Comparison of ENCODE assay signal across 9 cellular contexts in the genomic region with DNA sequence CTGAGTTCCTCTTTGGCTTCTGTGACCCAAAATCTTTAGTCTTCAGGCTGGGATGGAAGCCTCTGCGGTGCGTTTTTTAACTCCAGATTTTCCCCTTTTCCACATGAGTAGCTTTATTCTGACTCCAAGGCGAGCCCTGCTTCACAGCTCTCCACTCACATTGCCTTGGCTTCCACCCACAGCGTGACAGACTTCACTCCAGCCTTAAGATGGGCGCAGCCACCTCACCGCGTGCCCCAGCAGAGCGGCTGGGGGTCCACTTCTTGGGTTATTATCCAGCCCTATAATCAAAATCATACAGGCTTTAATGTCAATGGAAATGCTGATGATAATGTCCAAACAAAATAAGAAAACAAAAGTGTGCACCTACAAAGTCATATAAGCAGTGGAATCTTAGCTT. TPM values are rescaled to one million over a fixed set of nuclear protein-coding genes. Genes with fewer than 3 reads are reported as not detected.
A peak's percentile ranks its signal among the peaks of the same experiment; 100 is the strongest.
DNase-seq lines count a peak whose midpoint lies in the region; ATAC-seq and TF ChIP-seq lines count a peak whose summit lies in the region.
"Had no signal": no experiment of that assay in that cellular context is flagged by ENCODE, and none has a peak within 500 bp of the region (broad histone marks: within the 10 kb centered on the region; RNA-seq: fewer than 3 reads in every experiment).

No MANE protein-coding gene starts in this region.

- peaks cover 47% of the 10 kb centered on the region for H3K4me1 Mint-ChIP-seq in activated T-cell treated with anti-CD3 and anti-CD28 coated beads, Interleukin-2, amount 50 U/mL, for 72 hours (ENCODE audit: low read depth)
- peaks cover 30% of the 10 kb centered on the region for H3K4me1 Mint-ChIP-seq in activated T-helper 17 cell treated with anti-CD3 and anti-CD28 coated beads, Interleukin-2, amount 50 U/mL, for 72 hours

- H3K9me3 ChIP-seq in liver (ENCODE audit: control insufficient read depth in 4 of 4, low read length in 3 of 4), result no peaks in the 10 kb centered on the region
- H3K9me3 ChIP-seq in tibial nerve, result no peaks in the 10 kb centered on the region

- H3K27me3 Mint-ChIP-seq in activated T-cell treated with anti-CD3 and anti-CD28 coated beads, Interleukin-2, amount 50 U/mL, for 72 hours (ENCODE audit: low read depth), result no peaks in the 10 kb centered on the region
- H3K27me3 Mint-ChIP-seq in activated T-helper 17 cell treated with anti-CD3 and anti-CD28 coated beads, Interleukin-2, amount 50 U/mL, for 72 hours, result no peaks in the 10 kb centered on the region

- H3K36me3 Mint-ChIP-seq in activated T-cell treated with anti-CD3 and anti-CD28 coated beads, Interleukin-2, amount 50 U/mL, for 72 hours (ENCODE audit: insufficient read depth in 2 of 2), result peaks cover 7 to 24% of the 10 kb centered on the region in 2 donors
- peaks cover 59% of the 10 kb centered on the region for H3K36me3 Mint-ChIP-seq in activated T-helper 17 cell treated with anti-CD3 and anti-CD28 coated beads, Interleukin-2, amount 50 U/mL, for 72 hours (ENCODE audit: low read depth)

- H3K27ac ChIP-seq in liver (ENCODE audit: low read depth in 1 of 2, low read length in 2 of 2) (no peak overlapping the region), tibial nerve (peak overlapping the region in 1 of 4 donors; percentile 95)

- H3K4me3 Mint-ChIP-seq in activated T-cell treated with anti-CD3 and anti-CD28 coated beads, Interleukin-2, amount 50 U/mL, for 72 hours, result peak overlapping the region; percentile 83 to 97
- H3K4me3 Mint-ChIP-seq in activated T-helper 17 cell treated with anti-CD3 and anti-CD28 coated beads, Interleukin-2, amount 50 U/mL, for 72 hours, result peak overlapping the region; percentile 91

- DNase-seq in activated T-cell treated with anti-CD3 and anti-CD28 coated beads, Interleukin-2, amount 50 U/mL, for 72 hours, result no peak
- no peak for DNase-seq in activated T-cell treated with anti-CD3 and anti-CD28 coated beads, Interleukin-2, amount 50 U/mL, for 48 hours
- DNase-seq in tibial nerve (ENCODE audit: low spot score in 2 of 2), result no peak
- DNase-seq in germinal center (ENCODE audit: low spot score), result no peak
- DNase-seq in GM20000 (ENCODE audit: low spot score), result no peak
- no peak for DNase-seq in GM19240 (ENCODE audit: insufficient read length, low spot score)
- DNase-seq: EL had no signal

- TF ChIP-seq RAD21 in liver (IDR thresholded peaks at IDR 0.05), result no peak

- WGBS in liver, result 91% methylated on average over 8 of the region's 8 CpGs
- 78 to 87% methylated on average over 8 of the region's 8 CpGs for WGBS in tibial nerve, 2 donors

- H3K9me3 Mint-ChIP-seq in activated T-cell treated with anti-CD3 and anti-CD28 coated beads, Interleukin-2, amount 50 U/mL, for 72 hours, result no peaks in the 10 kb centered on the region
- H3K9me3 Mint-ChIP-seq in activated T-helper 17 cell treated with anti-CD3 and anti-CD28 coated beads, Interleukin-2, amount 50 U/mL, for 72 hours, result no peaks in the 10 kb centered on the region

- no peaks in the 10 kb centered on the region for H3K27me3 ChIP-seq in liver (ENCODE audit: control insufficient read depth in 4 of 4, insufficient read depth in 4 of 4, low read length in 3 of 4)
- H3K27me3 ChIP-seq in tibial nerve, result no peaks in the 10 kb centered on the region

- peak overlapping the region; percentile 59 for H3K27ac Mint-ChIP-seq in activated T-cell treated with anti-CD3 and anti-CD28 coated beads, Interleukin-2, amount 50 U/mL, for 72 hours
- H3K27ac Mint-ChIP-seq in activated T-helper 17 cell treated with anti-CD3 and anti-CD28 coated beads, Interleukin-2, amount 50 U/mL, for 72 hours, result peak overlapping the region; percentile 93

- TF ChIP-seq CTCF in liver (IDR thresholded peaks at IDR 0.05; ENCODE audit: low read depth, low read length, missing input control) (no peak), tibial nerve (IDR thresholded peaks at IDR 0.05) (no peak), GM20000 (IDR thresholded peaks at IDR 0.05; ENCODE audit: extremely low read depth, missing control alignments) (no peak)

- no peak for ATAC-seq in activated T-cell treated with anti-CD3 and anti-CD28 coated beads, Interleukin-2, amount 50 U/mL, for 72 hours (replicated peaks in 1 of 2)
- ATAC-seq in activated T-helper 17 cell treated with anti-CD3 and anti-CD28 coated beads, Interleukin-2, amount 50 U/mL, for 72 hours (replicated peaks), result no peak

- TF ChIP-seq EP300 in tibial nerve (IDR thresholded peaks at IDR 0.05), result no peak

- peaks cover 4 to 27% (median 15%) of the 10 kb centered on the region in 4 donors for H3K36me3 ChIP-seq in liver (ENCODE audit: control insufficient read depth in 4 of 4, insufficient read depth in 3 of 4, low read depth in 1 of 4, low read length in 3 of 4)
- peaks cover 0 to 38% (median 22%) of the 10 kb centered on the region in 3 donors for H3K36me3 ChIP-seq in tibial nerve

- H3K4me3 ChIP-seq in liver (ENCODE audit: low read depth in 1 of 3, low read length in 3 of 3) (peak overlapping the region in 2 of 3 donors; percentile 88), tibial nerve (peak overlapping the region in 3 of 4 donors; percentile 86 to 96 (median 93))

- no peak for TF ChIP-seq POLR2A in tibial nerve (IDR thresholded peaks at IDR 0.05)

- no peak overlapping the region for H3K9ac ChIP-seq in liver (ENCODE audit: low read depth in 1 of 2, low read length in 2 of 2)

- peaks cover 6 to 19% (median 17%) of the 10 kb centered on the region in 4 donors for H3K4me1 ChIP-seq in liver (ENCODE audit: control insufficient read depth in 4 of 4, insufficient read depth in 4 of 4, low read length in 3 of 4)
- H3K4me1 ChIP-seq in tibial nerve, result peaks cover 0 to 31% (median 17%) of the 10 kb centered on the region in 4 donors

TF ChIP-seq in liver, 16 proteins besides CTCF, POLR2A, EP300 and RAD21 (continues in another document):
- TF ChIP-seq HNF4G (IDR thresholded peaks at IDR 0.05) (no peak), REST (IDR thresholded peaks at IDR 0.05) (no peak), FOXA2 (IDR thresholded peaks at IDR 0.05) (no peak), TAF1 (conservative IDR thresholded peaks at IDR 0.05) (no peak), SP1 (IDR thresholded peaks at IDR 0.05) (no peak), JUND (IDR thresholded peaks at IDR 0.05) (no peak), RXRA (IDR thresholded peaks at IDR 0.05) (no peak), GABPA (IDR thresholded peaks at IDR 0.05 in 1 of 2, conservative IDR thresholded peaks at IDR 0.05 in 1 of 2) (no peak), FOXA1 (IDR thresholded peaks at IDR 0.05) (no peak), HNF4A (conservative IDR thresholded peaks at IDR 0.05) (no peak), MAX (IDR thresholded peaks at IDR 0.05) (no peak), EGR1 (IDR thresholded peaks at IDR 0.05; ENCODE audit: low read depth in 2 of 2) (no peak), YY1 (IDR thresholded peaks at IDR 0.05) (no peak)
- TF ChIP-seq, protein P1, sequence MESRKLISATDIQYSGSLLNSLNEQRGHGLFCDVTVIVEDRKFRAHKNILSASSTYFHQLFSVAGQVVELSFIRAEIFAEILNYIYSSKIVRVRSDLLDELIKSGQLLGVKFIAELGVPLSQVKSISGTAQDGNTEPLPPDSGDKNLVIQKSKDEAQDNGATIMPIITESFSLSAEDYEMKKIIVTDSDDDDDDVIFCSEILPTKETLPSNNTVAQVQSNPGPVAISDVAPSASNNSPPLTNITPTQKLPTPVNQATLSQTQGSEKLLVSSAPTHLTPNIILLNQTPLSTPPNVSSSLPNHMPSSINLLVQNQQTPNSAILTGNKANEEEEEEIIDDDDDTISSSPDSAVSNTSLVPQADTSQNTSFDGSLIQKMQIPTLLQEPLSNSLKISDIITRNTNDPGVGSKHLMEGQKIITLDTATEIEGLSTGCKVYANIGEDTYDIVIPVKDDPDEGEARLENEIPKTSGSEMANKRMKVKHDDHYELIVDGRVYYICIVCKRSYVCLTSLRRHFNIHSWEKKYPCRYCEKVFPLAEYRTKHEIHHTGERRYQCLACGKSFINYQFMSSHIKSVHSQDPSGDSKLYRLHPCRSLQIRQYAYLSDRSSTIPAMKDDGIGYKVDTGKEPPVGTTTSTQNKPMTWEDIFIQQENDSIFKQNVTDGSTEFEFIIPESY (IDR thresholded peaks at IDR 0.05), result no peak
- TF ChIP-seq, protein P2, sequence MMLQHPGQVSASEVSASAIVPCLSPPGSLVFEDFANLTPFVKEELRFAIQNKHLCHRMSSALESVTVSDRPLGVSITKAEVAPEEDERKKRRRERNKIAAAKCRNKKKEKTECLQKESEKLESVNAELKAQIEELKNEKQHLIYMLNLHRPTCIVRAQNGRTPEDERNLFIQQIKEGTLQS (IDR thresholded peaks at IDR 0.05), result no peak

RNA-seq across cellular contexts. Expression of gene EXOC3, which starts 1.2 kb away (rescaled TPM):
- total RNA-seq in activated T-cell treated with anti-CD3 and anti-CD28 coated beads, Interleukin-2, amount 50 U/mL, for 72 hours, result 10 to 100 TPM; 60.1 to 78.2 TPM
- total RNA-seq in activated T-helper 17 cell treated with anti-CD3 and anti-CD28 coated beads, Interleukin-2, amount 50 U/mL, for 72 hours, result 10 to 100 TPM; 78.3 to 93.6 TPM
- total RNA-seq in liver (10 to 100 TPM; 19.9 to 23.9 TPM), tibial nerve (10 to 100 TPM; 53.5 to 98.4 (median 58.8) TPM)
- 10 to 100 TPM; 12.4 to 17.2 TPM for polyA plus RNA-seq in liver
